In genomic region chr20:22411568-22412450, GRCh38 we compare ENCODE assay signal across 1 cellular context.
TF ChIP-seq lines count a peak whose summit lies in the region.

No MANE protein-coding gene starts in this region.

TF ChIP-seq in SK-N-SH treated with all-trans-retinoic acid at 6 μM for 48 hours, 23 proteins besides CTCF, POLR2A, EP300 and RAD21 (continued from another document):
- TF ChIP-seq POU6F1 (CRISPR knock-in tag; IDR thresholded peaks at IDR 0.05; ENCODE audit: borderline replicate concordance, low read depth) (no peak), ZC3H10 (CRISPR knock-in tag; IDR thresholded peaks at IDR 0.05) (no peak)
